ENCODE assay signal across 8 cellular contexts in the genomic region with DNA sequence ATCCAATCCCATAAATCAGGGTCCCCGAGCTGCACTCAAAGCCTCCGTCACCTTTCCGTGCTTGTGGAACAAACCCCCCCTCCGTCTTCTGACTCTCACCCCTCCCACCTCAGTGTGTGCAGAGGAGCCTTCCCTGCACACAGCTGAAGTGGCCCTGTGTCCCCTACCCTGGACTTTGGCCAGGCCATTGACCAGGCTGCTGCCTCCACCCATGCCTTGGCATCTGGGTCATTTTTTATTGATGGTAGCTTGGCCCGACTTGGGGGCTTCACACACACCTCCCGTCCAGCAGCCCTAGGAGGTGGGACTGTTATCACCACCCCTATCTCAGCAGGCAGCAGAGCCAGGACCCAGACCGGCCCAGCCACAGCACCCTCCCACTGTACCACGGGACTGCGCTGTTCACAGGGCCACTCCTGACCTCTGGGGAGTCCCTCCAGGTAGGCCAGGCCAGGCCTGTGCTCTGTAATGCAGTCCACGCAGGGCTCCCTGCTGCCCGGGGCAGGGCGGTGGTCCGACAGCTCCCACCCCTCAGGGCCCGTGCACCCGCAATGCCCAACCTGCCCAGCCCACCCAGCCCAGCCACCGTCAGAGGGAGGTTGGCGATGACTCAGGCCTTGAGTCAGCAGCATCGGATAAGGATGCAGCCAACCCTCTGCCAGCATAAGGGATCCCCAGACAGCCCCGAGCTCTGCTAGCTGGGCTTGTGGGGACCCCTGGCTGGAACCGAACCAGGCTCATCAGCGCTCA. TPM values are rescaled to one million over a fixed set of nuclear protein-coding genes. Genes with fewer than 3 reads are reported as not detected.
DNase-seq lines count a peak whose midpoint lies in the region; ATAC-seq, FAIRE-seq and TF ChIP-seq lines count a peak whose summit lies in the region.

No MANE protein-coding gene starts in this region.

- no peaks in the 10 kb centered on the region for H3K36me3 ChIP-seq in HUES48 (ENCODE audit: control insufficient read depth, insufficient read depth, low read length)
- no peaks in the 10 kb centered on the region for H3K36me3 ChIP-seq in astrocyte (ENCODE audit: insufficient read depth, low read length)
- H3K36me3 ChIP-seq in kidney epithelial cell (ENCODE audit: control insufficient read depth, insufficient read depth, low read length): no peaks in the 10 kb centered on the region
- H3K36me3 ChIP-seq in suprapubic skin: no peaks in the 10 kb centered on the region

- no peaks in the 10 kb centered on the region for H3K79me2 ChIP-seq in astrocyte (ENCODE audit: insufficient read depth, low read length)

- H3K4me3 Mint-ChIP-seq in astrocyte (ENCODE audit: unreplicated experiment): no peak overlapping the region

- H3K4me3 ChIP-seq in HUES48 (ENCODE audit: low read depth, low read length) (no peak overlapping the region), astrocyte (ENCODE audit: insufficient read depth, low read depth, low read length) (no peak overlapping the region), kidney epithelial cell (ENCODE audit: low read depth, low read length) (no peak overlapping the region), suprapubic skin (no peak overlapping the region)

- TF ChIP-seq EP300 in suprapubic skin (IDR thresholded peaks at IDR 0.05): no peak

- DNase-seq in astrocyte (ENCODE audit: low read depth) (peak; percentile 77), kidney epithelial cell (ENCODE audit: low read depth) (peak; percentile 48), suprapubic skin (ENCODE audit: low spot score in 2 of 2) (peak in 1 of 2 donors; percentile 70), NCI-H510A treated with DMSO at 0.1 percent for 48 hours (lab: John Stamatoyannopoulos, UW) (no peak), NCI-H510A (lab: John Stamatoyannopoulos, UW) (no peak)
- no peak for DNase-seq in activated CD4-positive, CD25-positive, alpha-beta regulatory T cell (lab: John Stamatoyannopoulos, UW)

- H3K4me1 ChIP-seq in HUES48 (ENCODE audit: control insufficient read depth, insufficient read depth, low read length) (peaks cover 62% of the 10 kb centered on the region), astrocyte (ENCODE audit: insufficient read depth, low read length) (peaks cover 64% of the 10 kb centered on the region), suprapubic skin (peaks cover 65% of the 10 kb centered on the region)

- H3K9me3 ChIP-seq in HUES48 (ENCODE audit: control insufficient read depth, insufficient read depth, low read length) (no peaks in the 10 kb centered on the region), astrocyte (ENCODE audit: insufficient read depth, low read depth, low read length) (no peaks in the 10 kb centered on the region), suprapubic skin (no peaks in the 10 kb centered on the region)

- H3K36me3 Mint-ChIP-seq in astrocyte (ENCODE audit: low read depth, unreplicated experiment): no peaks in the 10 kb centered on the region

- H3K27me3 ChIP-seq in HUES48 (ENCODE audit: control insufficient read depth, insufficient read depth, low read length) (peaks cover 6% of the 10 kb centered on the region; the same call in 1 of the 2 replicates), astrocyte (ENCODE audit: insufficient read depth, low read length) (no peaks in the 10 kb centered on the region), kidney epithelial cell (ENCODE audit: control insufficient read depth, insufficient read depth, low read length) (no peaks in the 10 kb centered on the region), suprapubic skin (no peaks in the 10 kb centered on the region)

- TF ChIP-seq CTCF in astrocyte (IDR thresholded peaks at IDR 0.05; ENCODE audit: insufficient read depth, low read depth, low read length): no peak
- no peak for TF ChIP-seq CTCF in kidney epithelial cell (IDR thresholded peaks at IDR 0.05; ENCODE audit: insufficient read depth, low read length, poor library complexity, severe bottlenecking)
- TF ChIP-seq CTCF in suprapubic skin (IDR thresholded peaks at IDR 0.05): no peak

- no peaks in the 10 kb centered on the region for H4K20me1 ChIP-seq in astrocyte (ENCODE audit: insufficient read depth, low read length)

- H3K27ac ChIP-seq in HUES48 (ENCODE audit: low read depth, low read length) (peak overlapping the region; percentile 88), astrocyte (ENCODE audit: low read depth, low read length) (peak overlapping the region; percentile 97), suprapubic skin (peak overlapping the region; percentile 76)

- peak overlapping the region; percentile 65 for H2AFZ ChIP-seq in astrocyte (ENCODE audit: low read depth, low read length)

- H3K27ac Mint-ChIP-seq in astrocyte (ENCODE audit: unreplicated experiment): peak overlapping the region; percentile 99

- 84% methylated on average over 7 of the region's 21 CpGs for WGBS in suprapubic skin

- no peaks in the 10 kb centered on the region for H3K27me3 Mint-ChIP-seq in astrocyte (ENCODE audit: low read depth, unreplicated experiment)

- TF ChIP-seq POLR2A in suprapubic skin (IDR thresholded peaks at IDR 0.05): no peak

- H3K4me2 ChIP-seq in astrocyte (ENCODE audit: low read length): peak overlapping the region; percentile 81

- no peak for ATAC-seq in activated CD4-positive, CD25-positive, alpha-beta regulatory T cell treated with anti-CD3 and anti-CD28 coated beads, Interleukin-2, amount 50 U/mL, for 24 hours

- peaks cover 48% of the 10 kb centered on the region for H3K4me1 Mint-ChIP-seq in astrocyte (ENCODE audit: low read depth, unreplicated experiment)

- H3K9me3 Mint-ChIP-seq in astrocyte (ENCODE audit: unreplicated experiment): no peaks in the 10 kb centered on the region

- H3K9ac ChIP-seq in HUES48 (ENCODE audit: low read depth, low read length) (no peak overlapping the region), astrocyte (ENCODE audit: low read length) (peak overlapping the region; percentile 80)

- FAIRE-seq in astrocyte (lab: Jason Lieb, UNC): no peak

RNA-seq across cellular contexts. Expression of a gene that starts 9.2 kb away (rescaled TPM):
- total RNA-seq in astrocyte (111 and 126 TPM in 2 replicates), kidney epithelial cell (109 and 131 TPM in 2 replicates), suprapubic skin (100 to 1,000 TPM in 1 of 4 donors, 10 to 100 TPM in 3; 52.1 to 126 (median 81.8) TPM)

RNA-seq across cellular contexts. Expression of a gene that starts 43.8 kb away (rescaled TPM):
- total RNA-seq in astrocyte (4.4 and 5.8 TPM in 2 replicates), kidney epithelial cell (3.4 and 10.3 TPM in 2 replicates), suprapubic skin (10 to 100 TPM in 2 of 4 donors, 1 to 10 TPM in 2; 2.8 to 12.4 (median 9.0) TPM)

Comparison
In these comparisons a context has a peak if more than half of its experiments do, and no peak if none do; other contexts are left out.
1. DNase-seq: peak in astrocyte (single experiment) and kidney epithelial cell (single experiment); none in NCI-H510A treated with DMSO at 0.1 percent for 48 hours (single experiment), NCI-H510A (single experiment) and activated CD4-positive, CD25-positive, alpha-beta regulatory T cell (0 of 4).
2. Peak in every context shown above with its lines, with median percentiles within 50 percentile points of each other: H3K27ac ChIP-seq.